In genomic region chr6:11754625-11755289, GRCh38 we compare ENCODE assay signal across 19 cellular contexts. TPM values are rescaled to one million over a fixed set of nuclear protein-coding genes. Genes with fewer than 3 reads are reported as not detected.
A peak's percentile ranks its signal among the peaks of the same experiment; 100 is the strongest.
DNase-seq lines count a peak whose midpoint lies in the region; ATAC-seq and TF ChIP-seq lines count a peak whose summit lies in the region.
"Had no signal": no experiment of that assay in that cellular context is flagged by ENCODE, and none has a peak within 500 bp of the region (broad histone marks: within the 10 kb centered on the region; RNA-seq: fewer than 3 reads in every experiment).

No MANE protein-coding gene starts in this region.

- no peaks in the 10 kb centered on the region for H3K36me3 ChIP-seq in osteoblast (ENCODE audit: insufficient read depth, low read length)
- H3K36me3 ChIP-seq: pancreas, stomach had no signal

- H2AFZ ChIP-seq in osteoblast (ENCODE audit: low read length), result peak overlapping the region; percentile 31
- H2AFZ ChIP-seq: PC-9 had no signal

- no peaks in the 10 kb centered on the region for H3K27me3 ChIP-seq in osteoblast (ENCODE audit: insufficient read depth, low read length)
- H3K27me3 ChIP-seq: pancreas, stomach had no signal

- no peaks in the 10 kb centered on the region for H4K20me1 ChIP-seq in osteoblast (ENCODE audit: insufficient read depth, low read length)

- peaks cover 3% of the 10 kb centered on the region for H3K9me3 ChIP-seq in osteoblast (ENCODE audit: low read depth, low read length)
- H3K9me3 ChIP-seq: mucosa of descending colon, pancreas had no signal

- POLR2A ChIA-PET in GM10248 (lab: Yijun Ruan, JAX), result no interaction called here

- H3K4me3 ChIP-seq in osteoblast (ENCODE audit: insufficient read depth, low read length), result no peak overlapping the region
- H3K4me3 ChIP-seq: mucosa of descending colon, pancreas, PC-9, stomach had no signal

- no peak overlapping the region for H3K4me2 ChIP-seq in osteoblast (ENCODE audit: insufficient read depth, low read length)
- H3K4me2 ChIP-seq: PC-9 had no signal

- no peak for TF ChIP-seq CTCF in osteoblast (IDR thresholded peaks at IDR 0.05; ENCODE audit: extremely low read depth, low read depth, low read length)
- no peak for TF ChIP-seq CTCF in GM10248 (IDR thresholded peaks at IDR 0.05; ENCODE audit: control extremely low read depth, extremely low read depth, low read depth, missing control alignments)

- ATAC-seq in GM21528 (IDR thresholded peaks at IDR 0.05; ENCODE audit: low FRiP score, unreplicated experiment), result no peak
- ATAC-seq: activated CD8-positive, alpha-beta T cell treated with anti-CD3 and anti-CD28 coated beads, Interleukin-2, amount 10 ng/mL, durations not matched to agents 7 days and 5 days; mucosa of descending colon had no signal

- no peaks in the 10 kb centered on the region for H3K79me2 ChIP-seq in osteoblast (ENCODE audit: insufficient read depth, low read length)

- peak; percentile 58 for DNase-seq in Daoy (ENCODE audit: low read depth)
- peak; percentile 82 for DNase-seq in M059J (ENCODE audit: low read depth)
- DNase-seq in dermis blood vessel endothelial cell, result peak; percentile 70
- DNase-seq in osteoblast (ENCODE audit: insufficient read length, low spot score, missing footprints), result no peak
- no peak for DNase-seq in NOMO-1 treated with DMSO at 0.1 percent for 48 hours (lab: John Stamatoyannopoulos, UW; ENCODE audit: unreplicated experiment)
- no peak for DNase-seq in mucosa of gallbladder (ENCODE audit: low spot score)
- no peak for DNase-seq in GM10248 (ENCODE audit: extremely low spot score)
- DNase-seq: activated CD8-positive, alpha-beta T cell treated with anti-CD3 and anti-CD28 coated beads, Interleukin-2, amount 10 ng/mL, durations not matched to agents 7 days and 5 days; erythroblast; GOT3; kidney glomerular epithelial cell; MM.1S; mucosa of descending colon; NCI-H2029 treated with DMSO at 0.1 percent for 48 hours; NCI-H526; pancreas; PC-9; stomach had no signal

- peak overlapping the region; percentile 20 for H3K27ac ChIP-seq in osteoblast (ENCODE audit: low read depth, low read length)
- H3K27ac ChIP-seq: pancreas, PC-9 had no signal

- peaks cover 13% of the 10 kb centered on the region for H3K4me1 ChIP-seq in osteoblast (ENCODE audit: insufficient read depth, low read length)

- CTCF ChIA-PET in GM10248 (lab: Yijun Ruan, JAX), result interaction anchor here (0.7 to 3.7 kb wide), 4 partner anchors 10 to 23 kb away, joined by 3 to 16 read pairs (median 4); no protein-coding TSS in a partner anchor

RNA-seq across cellular contexts. Expression of gene ADTRP, which starts 23.8 kb away (rescaled TPM):
- total RNA-seq in Daoy (2014; rRNA removed; shearing (Covaris generic)), result 2.5 and 2.8 TPM in 2 replicates
- total RNA-seq in M059J (2014; rRNA removed; shearing (Covaris generic)), result 1.4 TPM in 2 replicates
- 0.47 and 0.85 TPM in 2 replicates for total RNA-seq in dermis blood vessel endothelial cell
- total RNA-seq in osteoblast, result 0.72 and 1.2 TPM in 2 replicates
- 0.69 TPM for total RNA-seq in mucosa of gallbladder

Comparison
In these comparisons a context has a peak if more than half of its experiments do, and no peak if none do; other contexts are left out.
1. DNase-seq: peak in Daoy (single experiment), M059J (single experiment) and dermis blood vessel endothelial cell (single experiment); none in osteoblast (single experiment), NOMO-1 treated with DMSO at 0.1 percent for 48 hours (single experiment), mucosa of gallbladder (single experiment) and GM10248 (single experiment).